5 cellular contexts compared by ENCODE assay signal in genomic region chr14:105547741-105548169, GRCh38. TPM values are rescaled to one million over a fixed set of nuclear protein-coding genes. Genes with fewer than 3 reads are reported as not detected.
"Had no signal": no experiment of that assay in that cellular context is flagged by ENCODE, and none has a peak within 500 bp of the region (broad histone marks: within the 10 kb centered on the region; RNA-seq: fewer than 3 reads in every experiment).

No MANE protein-coding gene starts in this region.

- DNase-seq: H9, HCEC 1CT had no signal

- H3K4me3 ChIP-seq: GM23338 had no signal

- ATAC-seq: GM23338 had no signal

- H3K27ac ChIP-seq: HL-60 had no signal

RNA-seq across cellular contexts. Expression of gene TMEM121, which starts 21.4 kb away (rescaled TPM):
- total RNA-seq: H1 had no signal
